17 cellular contexts compared by ENCODE assay signal in the genomic region with DNA sequence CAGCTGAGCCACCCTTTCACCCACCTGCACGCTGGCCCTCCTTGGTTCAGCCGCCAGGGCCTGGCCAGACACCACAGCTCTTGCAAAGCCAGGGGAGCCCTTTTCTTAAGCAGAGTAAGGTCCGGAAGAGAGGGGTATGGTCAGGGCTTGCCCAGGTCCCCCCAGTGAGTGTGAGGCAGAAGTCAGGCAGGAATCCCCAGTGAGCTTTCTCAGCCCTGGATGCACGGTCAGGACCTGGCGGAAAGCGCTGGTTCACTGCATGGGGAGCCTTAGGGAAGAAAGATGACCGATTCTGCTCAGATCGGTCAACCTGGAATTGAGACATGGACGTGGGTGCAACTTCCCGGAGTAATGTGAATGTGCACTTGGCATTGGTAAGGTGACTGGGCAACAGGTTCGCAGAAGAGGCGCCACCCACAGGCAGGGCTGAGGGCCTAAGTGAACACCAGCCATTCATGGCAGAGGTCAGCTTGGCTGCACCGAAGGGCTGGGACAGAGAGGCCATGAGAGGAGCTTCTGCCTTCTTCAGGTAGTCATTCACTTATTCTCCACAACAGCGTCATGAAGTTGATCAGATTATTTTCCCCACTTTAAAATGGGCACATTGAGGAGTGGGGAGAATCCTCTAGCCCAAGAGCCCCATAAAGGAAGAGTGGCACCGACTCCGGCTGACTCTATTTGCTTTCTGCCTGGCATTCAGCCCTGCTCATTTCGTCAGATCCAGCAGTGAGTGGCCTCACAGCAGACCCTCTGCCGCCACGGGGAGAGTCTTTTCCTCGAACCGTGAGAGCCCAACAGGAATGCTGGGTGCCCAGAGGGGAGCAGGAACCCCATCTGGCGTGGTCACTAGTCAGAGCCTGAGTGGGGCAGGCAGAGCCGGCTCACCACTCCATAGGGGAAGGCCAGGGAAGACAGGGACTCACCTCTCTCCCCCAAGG. TPM values are rescaled to one million over a fixed set of nuclear protein-coding genes. Genes with fewer than 3 reads are reported as not detected.
DNase-seq lines count a peak whose midpoint lies in the region; ATAC-seq, FAIRE-seq and TF ChIP-seq lines count a peak whose summit lies in the region.
"Had no signal": no experiment of that assay in that cellular context is flagged by ENCODE, and none has a peak within 500 bp of the region (broad histone marks: within the 10 kb centered on the region; RNA-seq: fewer than 3 reads in every experiment).

No MANE protein-coding gene starts in this region.

- ATAC-seq in GM19023 (IDR thresholded peaks at IDR 0.05; ENCODE audit: unreplicated experiment) (peak; percentile 26), HG03045 (IDR thresholded peaks at IDR 0.05; ENCODE audit: unreplicated experiment) (peak; percentile 9), omental fat pad (ENCODE audit: low FRiP score) (no peak)
- ATAC-seq: activated naive CD4-positive, alpha-beta T cell treated with anti-CD3 and anti-CD28 coated beads, Interleukin-2, amount 50 U/mL, for 72 hours; stimulated activated effector memory CD8-positive, alpha-beta T cell treated with anti-CD3 and anti-CD28 coated beads, Interleukin-12 subunit alpha, Interleukin-12 subunit beta, amount 100 ng/mL, for 72 hours had no signal

- TF ChIP-seq POLR2A in H1 (IDR thresholded peaks at IDR 0.05; ENCODE audit: control extremely low read depth in 1 of 2, low read depth in 2 of 2, low read length in 2 of 2): no peak

- TF ChIP-seq CTCF in H1 (IDR thresholded peaks at IDR 0.05; ENCODE audit: control extremely low read depth in 1 of 3, insufficient read depth in 1 of 3, low read depth in 1 of 3, low read length in 3 of 3) (peak; percentile 38 to 70 (median 58)), nephron (IDR thresholded peaks at IDR 0.05; ENCODE audit: unreplicated experiment in 3 of 3) (no peak), omental fat pad (IDR thresholded peaks at IDR 0.05) (no peak), nephron progenitor cell (IDR thresholded peaks at IDR 0.05) (no peak)

- no peaks in the 10 kb centered on the region for H3K9me3 ChIP-seq in H1 (ENCODE audit: insufficient read depth in 2 of 2, low read depth in 1 of 2, low read length in 1 of 2)
- H3K9me3 ChIP-seq: MG63 had no signal

- no peak overlapping the region; the same call in 1 of the 2 replicates for H2AK5ac ChIP-seq in H1 (ENCODE audit: low read depth, low read length)

- H3K9me3 Mint-ChIP-seq in nephron (no peaks in the 10 kb centered on the region), nephron progenitor cell (no peaks in the 10 kb centered on the region)
- H3K9me3 Mint-ChIP-seq: activated naive CD4-positive, alpha-beta T cell treated with anti-CD3 and anti-CD28 coated beads, Interleukin-2, amount 50 U/mL, for 72 hours; CD14-positive monocyte; stimulated activated effector memory CD8-positive, alpha-beta T cell treated with anti-CD3 and anti-CD28 coated beads, Interleukin-12 subunit alpha, Interleukin-12 subunit beta, amount 100 ng/mL, for 72 hours had no signal

- 0 out of 2 replicates have a peak overlapping the region, but pooled peaks have one; percentile 22 for H2BK12ac ChIP-seq in H1 (ENCODE audit: low read depth, low read length)

- POLR2A ChIA-PET in H1 (lab: Charles Lee; ENCODE audit: partially characterized antibody): interaction anchor here (1.2 kb wide), 1 partner anchor 46 kb away, joined by 3 read pairs; no protein-coding TSS in a partner anchor

- H2BK20ac ChIP-seq in H1 (ENCODE audit: low read length): no peak overlapping the region

- H3K4me1 ChIP-seq in H1 (replicated peaks in 1 of 4; ENCODE audit: control insufficient read depth in 3 of 4, insufficient read depth in 4 of 4, low read length in 3 of 4): peaks cover 0 to 2% (median 1%) of the 10 kb centered on the region in 4 experiments; a peak in 5 of 7 replicates

- FAIRE-seq in H1 (lab: Jason Lieb, UNC): peak; percentile 42

- no peaks in the 10 kb centered on the region for H3K79me1 ChIP-seq in H1 (ENCODE audit: low read depth, low read length)

- DNase-seq in H1 (ENCODE audit: low read depth in 1 of 2, low spot score in 2 of 2): no peak
- no peak for DNase-seq in omental fat pad (ENCODE audit: low spot score)
- DNase-seq in RPMI8226: no peak
- no peak for DNase-seq in nephron progenitor cell
- no peak for DNase-seq in NCI-H1092 treated with DMSO at 0.1 percent for 48 hours (lab: John Stamatoyannopoulos, UW)
- DNase-seq: GF-D8, HCEC 1CT, MG63, nucleus accumbens, T-helper 9 cell had no signal

- H2BK120ac ChIP-seq in H1 (replicated peaks; ENCODE audit: low read depth, low read length): no peak overlapping the region

- H3K27ac Mint-ChIP-seq in nephron: peak overlapping the region; percentile 64 to 97 (median 91)
- no peak overlapping the region for H3K27ac Mint-ChIP-seq in nephron progenitor cell
- H3K27ac Mint-ChIP-seq: activated naive CD4-positive, alpha-beta T cell treated with anti-CD3 and anti-CD28 coated beads, Interleukin-2, amount 50 U/mL, for 72 hours; CD14-positive monocyte; stimulated activated effector memory CD8-positive, alpha-beta T cell treated with anti-CD3 and anti-CD28 coated beads, Interleukin-12 subunit alpha, Interleukin-12 subunit beta, amount 100 ng/mL, for 72 hours had no signal

- no peaks in the 10 kb centered on the region for H3K23me2 ChIP-seq in H1 (ENCODE audit: low read depth, low read length)

- CTCF ChIA-PET in H1 (lab: Charles Lee; ENCODE audit: partially characterized antibody): interaction anchor here (0.6 to 7.1 kb wide), 20 partner anchors 8 to 682 kb away, joined by 3 to 100 read pairs (median 4); partner anchors contain the start of gene SCTR

- H4K8ac ChIP-seq in H1 (ENCODE audit: extremely low read depth, insufficient read depth, low read length): peak overlapping the region; percentile 31

- H3K79me2 ChIP-seq in H1 (ENCODE audit: control insufficient read depth in 1 of 2, insufficient read depth in 2 of 2, low read length in 2 of 2): no peaks in the 10 kb centered on the region

- H3K36me3 ChIP-seq in H1 (ENCODE audit: control insufficient read depth in 2 of 4, insufficient read depth in 4 of 4, low read length in 3 of 4): no peaks in the 10 kb centered on the region
- H3K36me3 ChIP-seq: MG63 had no signal

- 0 out of 2 replicates have a peak overlapping the region, but pooled peaks have one; percentile 13 for H2BK5ac ChIP-seq in H1 (ENCODE audit: low read depth, low read length)

- WGBS in H1 (ENCODE audit: extremely low coverage in 1 of 2, insufficient coverage in 1 of 2, insufficient read length in 1 of 2, insufficient replicate concordance in 2 of 2, low coverage in 1 of 2, low lambda C conversion rate in 2 of 2, missing lambda C conversion rate in 1 of 2), 2 experiments: 87% methylated on average over 23 of the region's 23 CpGs; no CpG with 5 or more reads in 1 of the 2 experiments

- H3K4me1 Mint-ChIP-seq in nephron (peaks cover 38% of the 10 kb centered on the region), nephron progenitor cell (peaks cover 77% of the 10 kb centered on the region)
- H3K4me1 Mint-ChIP-seq: stimulated activated effector memory CD8-positive, alpha-beta T cell treated with anti-CD3 and anti-CD28 coated beads, Interleukin-12 subunit alpha, Interleukin-12 subunit beta, amount 100 ng/mL, for 72 hours had no signal

- H3K4me3 ChIP-seq in H1 (ENCODE audit: extremely low read depth in 1 of 4, insufficient read depth in 2 of 4, low read depth in 3 of 4, low read length in 4 of 4): no peak overlapping the region
- H3K4me3 ChIP-seq: MG63 had no signal

- H3K18ac ChIP-seq in H1 (ENCODE audit: extremely low read depth, low read length): no peak overlapping the region

- H4K5ac ChIP-seq in H1 (ENCODE audit: insufficient read length, low read depth, low read length): no peak overlapping the region

- no peak for TF ChIP-seq EP300 in H1 (IDR thresholded peaks at IDR 0.05; ENCODE audit: borderline replicate concordance in 1 of 2, low read depth in 2 of 2, low read length in 2 of 2)

- no peak overlapping the region for H3K9ac ChIP-seq in H1 (replicated peaks in 1 of 4; ENCODE audit: extremely low read depth in 1 of 4, low read depth in 3 of 4, low read length in 3 of 4)

- peaks cover 29% of the 10 kb centered on the region for H3K27me3 Mint-ChIP-seq in nephron (ENCODE audit: low read depth)
- peaks cover 6% of the 10 kb centered on the region for H3K27me3 Mint-ChIP-seq in nephron progenitor cell (ENCODE audit: low read depth, poor library complexity)

- H3K27ac ChIP-seq in H1 (ENCODE audit: low read depth, low read length): no peak overlapping the region

- no peak overlapping the region for H3K56ac ChIP-seq in H1 (replicated peaks; ENCODE audit: insufficient read length, low read depth, low read length)

- H3K14ac ChIP-seq in H1 (ENCODE audit: insufficient read length): no peak overlapping the region

- TF ChIP-seq RAD21 in H1 (IDR thresholded peaks at IDR 0.05 in 1 of 2, conservative IDR thresholded peaks at IDR 0.05 in 1 of 2; ENCODE audit: low read depth in 2 of 2, low read length in 2 of 2): peak in 1 of 2 experiments; percentile 22; a peak in 2 of 4 replicates

- no peak overlapping the region for H3K4ac ChIP-seq in H1 (replicated peaks; ENCODE audit: insufficient read length, low read depth, low read length)

- H4K20me1 ChIP-seq in H1 (replicated peaks in 1 of 2; ENCODE audit: control insufficient read depth in 1 of 2, insufficient read depth in 2 of 2, low read length in 2 of 2): no peaks in the 10 kb centered on the region

- no peak overlapping the region for H2AFZ ChIP-seq in H1 (ENCODE audit: low read length)

- no peak overlapping the region for H2BK15ac ChIP-seq in H1 (ENCODE audit: low read length)

- H3K36me3 Mint-ChIP-seq in nephron (ENCODE audit: low read depth) (no peaks in the 10 kb centered on the region), nephron progenitor cell (ENCODE audit: low read depth) (no peaks in the 10 kb centered on the region)
- H3K36me3 Mint-ChIP-seq: activated naive CD4-positive, alpha-beta T cell treated with anti-CD3 and anti-CD28 coated beads, Interleukin-2, amount 50 U/mL, for 72 hours; CD14-positive monocyte; stimulated activated effector memory CD8-positive, alpha-beta T cell treated with anti-CD3 and anti-CD28 coated beads, Interleukin-12 subunit alpha, Interleukin-12 subunit beta, amount 100 ng/mL, for 72 hours had no signal

- no peak overlapping the region for H3K23ac ChIP-seq in H1 (ENCODE audit: insufficient read length)

- H4K91ac ChIP-seq in H1 (replicated peaks; ENCODE audit: insufficient read length, low read length): no peak overlapping the region

- H3K4me2 ChIP-seq in H1 (ENCODE audit: insufficient read depth in 1 of 2, low read depth in 2 of 2, low read length in 2 of 2): no peak overlapping the region

- H3K4me3 Mint-ChIP-seq in nephron: no peak overlapping the region
- H3K4me3 Mint-ChIP-seq in nephron progenitor cell: no peak overlapping the region
- H3K4me3 Mint-ChIP-seq: CD14-positive monocyte; stimulated activated effector memory CD8-positive, alpha-beta T cell treated with anti-CD3 and anti-CD28 coated beads, Interleukin-12 subunit alpha, Interleukin-12 subunit beta, amount 100 ng/mL, for 72 hours had no signal

- H3K27me3 ChIP-seq in H1 (replicated peaks in 1 of 4; ENCODE audit: control insufficient read depth in 3 of 4, extremely low read depth in 1 of 4, insufficient read depth in 3 of 4, low read length in 3 of 4): no peaks in the 10 kb centered on the region; a peak in 1 of 7 replicates
- H3K27me3 ChIP-seq: MG63 had no signal

RNA-seq across cellular contexts. Expression of gene SCTR, which starts 35.8 kb away (rescaled TPM):
- not detected in 2 replicates for total RNA-seq in H1 (2021; fragmentation: NEBNext Ultra II Directional; extraction: Animal tissue kit (Norgen Biotek cat#: 25700))
- 0.15 and 0.61 TPM in 2 replicates for polyA plus RNA-seq in H1 (2011; rRNA removed)
- polyA plus RNA-seq in H1 (2011; cell fraction: cytosol; rRNA removed): 0.19 TPM
- polyA plus RNA-seq in H1 (2011; cell fraction: nucleus; rRNA removed): 1.2 TPM
- polyA plus RNA-seq in H1 (2012, experiment 1 of 2): 0.48 to 0.96 TPM (median 0.52 TPM) in 3 of 4 replicates, not detected in the other
- 0.08 TPM for polyA plus RNA-seq in H1 (2012, experiment 2 of 2)
- 0.02 TPM for polyA plus RNA-seq in H1 (2013, experiment 1 of 2)
- 0.07 TPM for polyA plus RNA-seq in H1 (2013, experiment 2 of 2)
- 0.12 and 0.25 TPM in 2 replicates for polyA minus RNA-seq in H1 (2011; rRNA and poly(A)+ RNA removed)
- not detected for polyA minus RNA-seq in H1 (2011; cell fraction: cytosol; rRNA and poly(A)+ RNA removed)
- polyA minus RNA-seq in H1 (2011; cell fraction: nucleus; rRNA and poly(A)+ RNA removed): 0.40 TPM
- total RNA-seq in omental fat pad: not detected
- total RNA-seq: activated CD8-positive, alpha-beta memory T cell treated with anti-CD3 and anti-CD28 coated beads for 36 hours; activated naive CD4-positive, alpha-beta T cell treated with anti-CD3 and anti-CD28 coated beads, Interleukin-2, amount 50 U/mL, for 72 hours had no signal
- polyA plus RNA-seq: CD14-positive monocyte had no signal

RNA-seq across cellular contexts. Expression of gene CFAP221, which starts 55.7 kb away (rescaled TPM):
- 0.36 and 0.71 TPM in 2 replicates for total RNA-seq in H1 (2021; fragmentation: NEBNext Ultra II Directional; extraction: Animal tissue kit (Norgen Biotek cat#: 25700))
- polyA plus RNA-seq in H1 (2011; rRNA removed): 0.05 and 0.14 TPM in 2 replicates
- polyA plus RNA-seq in H1 (2011; cell fraction: cytosol; rRNA removed): 0.18 TPM
- 0.11 TPM for polyA plus RNA-seq in H1 (2011; cell fraction: nucleus; rRNA removed)
- polyA plus RNA-seq in H1 (2012, experiment 1 of 2): 0.15 to 0.58 TPM (median 0.49 TPM) in 3 of 4 replicates, not detected in the other
- not detected for polyA plus RNA-seq in H1 (2012, experiment 2 of 2)
- 0.36 TPM for polyA plus RNA-seq in H1 (2013, experiment 1 of 2)
- polyA plus RNA-seq in H1 (2013, experiment 2 of 2): 0.33 TPM
- polyA minus RNA-seq in H1 (2011; rRNA and poly(A)+ RNA removed): 1.3 TPM in 1 of 2 replicates, not detected in the other
- not detected for polyA minus RNA-seq in H1 (2011; cell fraction: cytosol; rRNA and poly(A)+ RNA removed)
- polyA minus RNA-seq in H1 (2011; cell fraction: nucleus; rRNA and poly(A)+ RNA removed): 0.80 TPM
- 1 to 10 TPM in 3 of 4 donors, not detected in 1; 1.2 to 1.7 (median 1.3) TPM for total RNA-seq in omental fat pad
- total RNA-seq: activated CD8-positive, alpha-beta memory T cell treated with anti-CD3 and anti-CD28 coated beads for 36 hours; activated naive CD4-positive, alpha-beta T cell treated with anti-CD3 and anti-CD28 coated beads, Interleukin-2, amount 50 U/mL, for 72 hours had no signal
- polyA plus RNA-seq: CD14-positive monocyte had no signal

RNA-seq across cellular contexts. Expression of gene TMEM37, which starts 56.9 kb away (rescaled TPM):
- 9.9 and 11.0 TPM in 2 replicates for total RNA-seq in H1 (2021; fragmentation: NEBNext Ultra II Directional; extraction: Animal tissue kit (Norgen Biotek cat#: 25700))
- polyA plus RNA-seq in H1 (2011; rRNA removed): 16.2 and 20.4 TPM in 2 replicates
- polyA plus RNA-seq in H1 (2011; cell fraction: cytosol; rRNA removed): 13.4 TPM
- 13.5 TPM for polyA plus RNA-seq in H1 (2011; cell fraction: nucleus; rRNA removed)
- polyA plus RNA-seq in H1 (2012, experiment 1 of 2): 7.9 to 9.4 TPM (median 8.6 TPM) in 4 replicates
- 12.2 TPM for polyA plus RNA-seq in H1 (2012, experiment 2 of 2)
- 9.0 TPM for polyA plus RNA-seq in H1 (2013, experiment 1 of 2)
- 10.0 TPM for polyA plus RNA-seq in H1 (2013, experiment 2 of 2)
- polyA minus RNA-seq in H1 (2011; rRNA and poly(A)+ RNA removed): 6.5 and 8.2 TPM in 2 replicates
- polyA minus RNA-seq in H1 (2011; cell fraction: cytosol; rRNA and poly(A)+ RNA removed): 4.6 TPM
- 9.5 TPM for polyA minus RNA-seq in H1 (2011; cell fraction: nucleus; rRNA and poly(A)+ RNA removed)
- total RNA-seq in omental fat pad: 10 to 100 TPM; 11.3 to 27.8 (median 25.9) TPM
- total RNA-seq: activated CD8-positive, alpha-beta memory T cell treated with anti-CD3 and anti-CD28 coated beads for 36 hours; activated naive CD4-positive, alpha-beta T cell treated with anti-CD3 and anti-CD28 coated beads, Interleukin-2, amount 50 U/mL, for 72 hours had no signal
- polyA plus RNA-seq: CD14-positive monocyte had no signal

Comparison
In these comparisons a context has a peak if more than half of its experiments do, and no peak if none do; other contexts are left out.
1. CTCF ChIP-seq: peak in H1 (3 of 3); none in nephron (0 of 3), omental fat pad (0 of 3) and nephron progenitor cell (single experiment).